21 cellular contexts compared by ENCODE assay signal in the genomic region with DNA sequence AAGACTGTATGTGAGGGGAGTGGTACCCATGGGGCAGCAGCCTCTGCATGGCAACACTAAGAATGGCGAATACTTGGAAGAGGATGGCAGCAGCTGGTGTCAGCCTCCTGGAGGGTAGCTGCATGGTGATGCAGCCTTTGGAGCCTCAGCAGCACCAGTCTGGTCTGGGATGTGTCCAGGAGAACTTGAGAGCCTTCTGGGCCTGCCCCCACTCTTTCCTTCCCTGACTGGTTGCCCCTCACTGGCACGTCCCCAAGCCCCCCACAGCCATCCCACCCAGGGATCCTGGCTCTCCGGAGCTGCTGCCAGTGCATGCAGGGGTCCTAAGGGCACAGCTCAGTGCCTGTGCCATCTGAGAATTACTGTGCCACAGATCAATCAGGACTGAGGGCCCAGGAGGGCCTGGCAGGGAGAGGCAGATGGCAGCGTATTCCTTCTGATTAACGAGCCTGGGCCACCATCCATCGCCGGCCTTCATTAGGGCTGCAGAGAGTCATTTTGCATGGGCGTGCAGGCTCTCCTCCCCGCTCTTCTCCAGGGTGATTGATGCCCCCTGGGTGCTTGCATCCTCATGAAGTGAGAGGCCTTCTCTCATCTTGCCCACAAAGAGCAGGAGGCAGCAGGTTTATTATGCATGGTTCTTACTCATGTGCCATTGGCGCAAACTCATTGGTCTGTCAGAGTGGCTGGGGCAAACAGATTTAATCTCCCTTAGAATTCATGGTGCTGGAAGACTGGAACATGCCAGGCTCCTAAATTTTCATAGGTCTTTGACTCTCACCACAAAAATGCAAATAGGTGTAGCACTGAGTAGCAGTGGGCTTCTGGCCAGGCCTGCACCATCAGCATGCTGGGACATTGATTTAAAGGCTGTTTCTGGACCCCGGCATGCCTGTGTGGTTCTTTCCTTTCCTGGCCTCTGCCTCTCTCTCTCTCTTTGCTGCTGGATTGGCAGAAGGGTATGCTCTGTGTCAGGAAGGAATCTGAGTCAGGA.
DNase-seq lines count a peak whose midpoint lies in the region; FAIRE-seq and TF ChIP-seq lines count a peak whose summit lies in the region.
"Had no signal": no experiment of that assay in that cellular context is flagged by ENCODE, and none has a peak within 500 bp of the region (broad histone marks: within the 10 kb centered on the region; RNA-seq: fewer than 3 reads in every experiment).

No MANE protein-coding gene starts in this region.

- TF ChIP-seq CTCF in bronchial epithelial cell (IDR thresholded peaks at IDR 0.05; ENCODE audit: insufficient read depth, low read length, severe bottlenecking) = no peak
- no peak for TF ChIP-seq CTCF in spleen (IDR thresholded peaks at IDR 0.05 in 8 of 11, conservative IDR thresholded peaks at IDR 0.05 in 3 of 11)
- TF ChIP-seq CTCF in mammary epithelial cell (conservative IDR thresholded peaks at IDR 0.05 in 1 of 2, IDR thresholded peaks at IDR 0.05 in 1 of 2; ENCODE audit: extremely low read depth in 1 of 2, insufficient read depth in 1 of 2, low read depth in 1 of 2, low read length in 2 of 2) = no peak

- CTCF ChIA-PET in mammary epithelial cell (lab: Charles Lee; ENCODE audit: low non-redundant PET) = no interaction called here

- H3K9me3 ChIP-seq in spleen (no peaks in the 10 kb centered on the region), mammary epithelial cell (replicated peaks; ENCODE audit: insufficient read depth, low read length) (peaks cover 5% of the 10 kb centered on the region)
- H3K9me3 ChIP-seq: MG63, SJCRH30 had no signal

- intact Hi-C loops in spleen (cut with DNase I; ENCODE audit: low total_unique reads) = no loop called here
- intact Hi-C loops in mammary epithelial cell (cut with micrococcal nuclease) = no loop called here

- no peaks in the 10 kb centered on the region for H3K36me3 ChIP-seq in bronchial epithelial cell (ENCODE audit: control insufficient read depth, insufficient read depth, low read length)
- no peaks in the 10 kb centered on the region for H3K36me3 ChIP-seq in spleen
- no peaks in the 10 kb centered on the region for H3K36me3 ChIP-seq in mammary epithelial cell (ENCODE audit: insufficient read depth, low read length)
- H3K36me3 ChIP-seq: MG63, SJCRH30 had no signal

- no peaks in the 10 kb centered on the region for H4K20me1 ChIP-seq in mammary epithelial cell (ENCODE audit: insufficient read depth, low read length)

- H3K4me2 ChIP-seq in mammary epithelial cell (ENCODE audit: insufficient read depth, low read depth, low read length) = no peak overlapping the region

- H3K9ac ChIP-seq in mammary epithelial cell (ENCODE audit: insufficient read depth, low read length) = no peak overlapping the region

- no peak for TF ChIP-seq POLR2A in spleen (IDR thresholded peaks at IDR 0.05)

- in situ Hi-C loops in mammary epithelial cell (cut with MboI; ENCODE audit: low sequenced_read_pairs in 2 of 2) = no loop called here

- no TSS peak for BruUV-seq in mammary epithelial cell (replicated peaks; lab: Mats Ljungman, UMichigan)

- H3K4me3 ChIP-seq in bronchial epithelial cell (ENCODE audit: low read depth, low read length) (no peak overlapping the region), spleen (no peak overlapping the region), mammary epithelial cell (replicated peaks in 1 of 3; ENCODE audit: insufficient read depth in 1 of 3, low read depth in 2 of 3, low read length in 3 of 3) (no peak overlapping the region)
- H3K4me3 ChIP-seq: MG63, SJCRH30 had no signal

- H2AFZ ChIP-seq in mammary epithelial cell (ENCODE audit: low read depth, low read length) = no peak overlapping the region

- 82 to 94% (median 92%) methylated on average over 9 to 11 of the region's 11 CpGs for WGBS in spleen, 5 donors
- WGBS in mammary epithelial cell (ENCODE audit: low coverage, missing lambda C conversion rate) = 62% methylated on average over 8 of the region's 11 CpGs

- H3K27me3 ChIP-seq in bronchial epithelial cell (ENCODE audit: control insufficient read depth, insufficient read depth, low read length) = no peaks in the 10 kb centered on the region
- no peaks in the 10 kb centered on the region for H3K27me3 ChIP-seq in spleen (replicated peaks in 1 of 7)
- H3K27me3 ChIP-seq in mammary epithelial cell (ENCODE audit: insufficient read depth, low read length) = no peaks in the 10 kb centered on the region
- H3K27me3 ChIP-seq: MG63, SJCRH30 had no signal

- H3K79me2 ChIP-seq in mammary epithelial cell (ENCODE audit: insufficient read depth, low read length) = no peaks in the 10 kb centered on the region

- H3K27ac ChIP-seq in spleen (no peak overlapping the region), mammary epithelial cell (ENCODE audit: insufficient read depth, low read depth, low read length) (no peak overlapping the region)
- H3K27ac ChIP-seq: C4-2B, RWPE1, SJCRH30 had no signal

- H3K4me1 ChIP-seq in spleen (no peaks in the 10 kb centered on the region), mammary epithelial cell (ENCODE audit: insufficient read depth, low read length) (no peaks in the 10 kb centered on the region)
- H3K4me1 ChIP-seq: SJCRH30 had no signal

- peak; percentile 7 for FAIRE-seq in bronchial epithelial cell (lab: Jason Lieb, UNC)
- FAIRE-seq: GM12892 had no signal

- DNase-seq in NCI-H187 (lab: John Stamatoyannopoulos, UW) (peak; percentile 34 to 40), NCI-H187 treated with DMSO at 0.1 percent for 48 hours (lab: John Stamatoyannopoulos, UW) (no peak), M059J (ENCODE audit: low read depth) (peak; percentile 64), bronchial epithelial cell (ENCODE audit: low read depth) (no peak), spleen (peak; percentile 62), foreskin melanocyte (no peak), NCI-H2227 treated with DMSO at 0.1 percent for 48 hours (lab: John Stamatoyannopoulos, UW) (no peak), mammary epithelial cell (no peak)
- DNase-seq: DMS53, GDM1, GOT3, KG1, MG63, NCI-H1105, NCI-H2081, NCI-H345, OCI-M1, SJCRH30 had no signal

- dilution Hi-C loops in mammary epithelial cell (cut with HindIII; ENCODE audit: low sequenced_read_pairs) = no loop called here

Comparison
In these comparisons a context has a peak if more than half of its experiments do, and no peak if none do; other contexts are left out.
1. DNase-seq: peak in NCI-H187 (2 of 2), M059J (single experiment) and spleen (single experiment); none in NCI-H187 treated with DMSO at 0.1 percent for 48 hours (single experiment), bronchial epithelial cell (single experiment), foreskin melanocyte (single experiment), NCI-H2227 treated with DMSO at 0.1 percent for 48 hours (single experiment) and mammary epithelial cell (single experiment).